In the genomic region with DNA sequence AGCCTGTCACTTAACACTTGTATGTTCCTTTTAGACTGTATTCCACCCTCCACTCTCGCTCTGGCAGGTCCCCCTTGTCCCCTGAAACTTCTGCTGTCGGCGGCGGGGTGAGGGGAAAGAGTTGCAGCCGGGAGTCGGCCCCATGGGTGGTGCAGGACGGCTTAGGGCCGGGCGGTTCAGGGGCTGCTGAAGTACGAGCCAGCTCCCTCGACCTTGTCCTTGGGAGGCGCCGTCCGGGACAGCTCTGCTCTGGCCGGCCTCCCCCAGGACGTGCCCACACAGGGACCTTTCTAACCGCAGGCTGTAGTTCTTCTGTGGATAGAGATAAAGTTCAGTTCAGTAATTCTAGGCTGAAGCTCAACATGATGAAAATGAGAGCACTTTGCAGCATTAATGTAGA, we compare ENCODE assay signal across 7 cellular contexts.
DNase-seq lines count a peak whose midpoint lies in the region; ATAC-seq, FAIRE-seq and TF ChIP-seq lines count a peak whose summit lies in the region.
"Not testable (repeated sequence)": the region's sequence is repeated elsewhere in the genome, so short reads cannot be mapped to it uniquely, and the experiment has no call there.

No MANE protein-coding gene starts in this region.

- not testable (repeated sequence) for H3K4me3 Mint-ChIP-seq in stimulated activated memory B cell treated with anti-CD40 and anti-IgM and Interleukin-4, amounts not matched to agents 10 μg/mL and 1 μg/mL and 100 μg/mL, for 72 hours

- H3K4me1 Mint-ChIP-seq in stimulated activated memory B cell treated with anti-CD40 and anti-IgM and Interleukin-4, amounts not matched to agents 10 μg/mL and 1 μg/mL and 100 μg/mL, for 72 hours = not testable (repeated sequence)

- H3K27me3 ChIP-seq in K562 (ENCODE audit: control insufficient read depth in 2 of 2, insufficient read depth in 2 of 2, low read length in 2 of 2); heart right ventricle; HepG2 (ENCODE audit: control insufficient read depth in 1 of 2, insufficient read depth in 2 of 2, low read length in 2 of 2); upper lobe of right lung: not testable (repeated sequence)

- POLR2A ChIA-PET in K562 (lab: Yijun Ruan, JAX); HepG2 (lab: Yijun Ruan, JAX): not testable (repeated sequence)

- H3K36me3 ChIP-seq in K562 (ENCODE audit: control insufficient read depth, insufficient read depth, low read length); HepG2 (replicated peaks in 1 of 2; ENCODE audit: control insufficient read depth in 1 of 2, insufficient read depth in 2 of 2, low read length in 2 of 2); upper lobe of right lung: not testable (repeated sequence)
- H3K36me3 ChIP-seq in heart right ventricle = peaks cover 0 to 23% (median 0%) of the 10 kb centered on the region in 9 donors

- no CpG with 5 or more reads among the region's 17 CpGs for WGBS in K562 (ENCODE audit: insufficient coverage, low coverage, missing lambda C conversion rate)
- WGBS in heart right ventricle, 2 donors = no CpG with 5 or more reads among the region's 17 CpGs
- no CpG with 5 or more reads among the region's 17 CpGs for WGBS in HepG2 (ENCODE audit: low lambda C conversion rate)

- not testable (repeated sequence) for H3K9ac ChIP-seq in K562 (ENCODE audit: insufficient read depth in 1 of 2, low read depth in 2 of 2, low read length in 2 of 2); HepG2 (ENCODE audit: insufficient read depth, low read depth, low read length)

- H3K4me2 ChIP-seq in K562 (ENCODE audit: insufficient read depth, low read length); HepG2 (ENCODE audit: low read depth, low read length): not testable (repeated sequence)

- intact Hi-C loops in K562 (cut with micrococcal nuclease); heart right ventricle (cut with DNase I); left ventricle myocardium superior (cut with micrococcal nuclease); HepG2 (cut with micrococcal nuclease; ENCODE audit: unreplicated experiment); upper lobe of right lung (cut with DNase I): not testable (repeated sequence)

- not testable (repeated sequence) for H3K27me3 Mint-ChIP-seq in stimulated activated memory B cell treated with anti-CD40 and anti-IgM and Interleukin-4, amounts not matched to agents 10 μg/mL and 1 μg/mL and 100 μg/mL, for 72 hours

- H2AFZ ChIP-seq in K562 (ENCODE audit: low read depth, low read length); HepG2 (ENCODE audit: low read length): not testable (repeated sequence)

- H3K79me2 ChIP-seq in K562 (ENCODE audit: control insufficient read depth, insufficient read depth, low read length); HepG2 (ENCODE audit: insufficient read depth, low read length): not testable (repeated sequence)

- peak; percentile 84 for FAIRE-seq in K562 (lab: Jason Lieb, UNC)
- FAIRE-seq in HepG2 (lab: Jason Lieb, UNC) = not testable (repeated sequence)

- DNase-seq in K562 (ENCODE audit: extremely low read depth in 1 of 4, low spot score in 3 of 4); heart right ventricle; left ventricle myocardium superior; HepG2 (ENCODE audit: low spot score); upper lobe of right lung: not testable (repeated sequence)

- H3K9me3 Mint-ChIP-seq in stimulated activated memory B cell treated with anti-CD40 and anti-IgM and Interleukin-4, amounts not matched to agents 10 μg/mL and 1 μg/mL and 100 μg/mL, for 72 hours = not testable (repeated sequence)

- not testable (repeated sequence) for TF ChIP-seq RAD21 in K562 (CRISPR knock-in tag; conservative IDR thresholded peaks at IDR 0.05 in 1 of 2, IDR thresholded peaks at IDR 0.05 in 1 of 2); HepG2 (CRISPR knock-in tag; IDR thresholded peaks at IDR 0.05)

- not testable (repeated sequence) for TF ChIP-seq CTCF in K562 (IDR thresholded peaks at IDR 0.05 in 2 of 3, conservative IDR thresholded peaks at IDR 0.05 in 1 of 3; ENCODE audit: insufficient read depth in 2 of 3, low read depth in 1 of 3, low read length in 3 of 3); heart right ventricle (IDR thresholded peaks at IDR 0.05); HepG2 (CRISPR knock-in tag; IDR thresholded peaks at IDR 0.05); upper lobe of right lung (IDR thresholded peaks at IDR 0.05)

- H4K20me1 ChIP-seq in K562 (replicated peaks; ENCODE audit: control insufficient read depth, insufficient read depth, low read length); HepG2 (ENCODE audit: insufficient read depth, low read length): not testable (repeated sequence)

- not testable (repeated sequence) for BruUV-seq in K562 (replicated peaks; lab: Mats Ljungman, UMichigan); HepG2 (replicated peaks; lab: Mats Ljungman, UMichigan)

- not testable (repeated sequence) for H3K27ac Mint-ChIP-seq in stimulated activated memory B cell treated with anti-CD40 and anti-IgM and Interleukin-4, amounts not matched to agents 10 μg/mL and 1 μg/mL and 100 μg/mL, for 72 hours

- CTCF ChIA-PET in K562 (lab: Yijun Ruan, JAX; ENCODE audit: low intra/inter-chr PET ratio); HepG2 (lab: Yijun Ruan, JAX; ENCODE audit: low intra/inter-chr PET ratio, low total read pairs): not testable (repeated sequence)

- H3K9me1 ChIP-seq in K562 (ENCODE audit: control insufficient read depth, insufficient read depth, low read length) = not testable (repeated sequence)

- not testable (repeated sequence) for TF ChIP-seq EP300 in K562 (IDR thresholded peaks at IDR 0.05; ENCODE audit: low read length); HepG2 (IDR thresholded peaks at IDR 0.05; ENCODE audit: low read depth in 2 of 2, low read length in 2 of 2); HepG2 (CRISPR knock-in tag; IDR thresholded peaks at IDR 0.05; ENCODE audit: borderline replicate concordance)

- H3K9me3 ChIP-seq in K562 (replicated peaks; ENCODE audit: control insufficient read depth, insufficient read depth, low read depth, low read length); heart right ventricle; HepG2 (ENCODE audit: low read length); upper lobe of right lung: not testable (repeated sequence)

- H3K4me1 ChIP-seq in K562 (replicated peaks in 1 of 2; ENCODE audit: control insufficient read depth in 2 of 2, insufficient read depth in 2 of 2, low read length in 2 of 2); heart right ventricle; HepG2 (ENCODE audit: insufficient read depth, low read length); upper lobe of right lung: not testable (repeated sequence)

- in situ Hi-C loops in K562 (cut with MboI); HepG2 (cut with HindIII; ENCODE audit: extremely low pct_ligation_motif_present, low pct_unique_long_range_greater_than_20kb): not testable (repeated sequence)

- not testable (repeated sequence) for TF ChIP-seq POLR2A in K562 (conservative IDR thresholded peaks at IDR 0.05); HepG2 (IDR thresholded peaks at IDR 0.05; ENCODE audit: insufficient read depth in 1 of 2, low read depth in 2 of 2, low read length in 2 of 2)

- H3K27ac ChIP-seq in K562 (ENCODE audit: extremely low read depth, low read depth, low read length); heart right ventricle; HepG2 (ENCODE audit: extremely low read length, insufficient read depth, low read length); upper lobe of right lung: not testable (repeated sequence)

- H3K4me3 ChIP-seq in K562; heart right ventricle; HepG2 (replicated peaks in 1 of 3; ENCODE audit: insufficient read depth in 1 of 3, low read depth in 2 of 3, low read length in 3 of 3); upper lobe of right lung: not testable (repeated sequence)

- ATAC-seq in SK-N-SH treated with all-trans-retinoic acid at 6 μM for 48 hours (peak; percentile 8; the same call in 1 of the 3 replicates), K562 (peak; percentile 84), heart right ventricle (peak in 5 of 8 donors; percentile 22 to 63 (median 41)), left ventricle myocardium superior (peak; percentile 32), HepG2 (peak; percentile 61), upper lobe of right lung (peak; percentile 25)
- peak; percentile 20 for ATAC-seq in stimulated activated memory B cell treated with anti-CD40 and anti-IgM and Interleukin-4, amounts not matched to agents 10 μg/mL and 1 μg/mL and 100 μg/mL, for 72 hours

- peaks cover 13% of the 10 kb centered on the region for H3K36me3 Mint-ChIP-seq in stimulated activated memory B cell treated with anti-CD40 and anti-IgM and Interleukin-4, amounts not matched to agents 10 μg/mL and 1 μg/mL and 100 μg/mL, for 72 hours

Comparison
In these comparisons a context has a peak if more than half of its experiments do, and no peak if none do; other contexts are left out.
1. ATAC-seq: peak in every context shown above with its lines; median percentile 84 in K562; 61 in HepG2; 41 in heart right ventricle; 32 in left ventricle myocardium superior; 25 in upper lobe of right lung; 20 in stimulated activated memory B cell treated with anti-CD40 and anti-IgM and Interleukin-4, amounts not matched to agents 10 μg/mL and 1 μg/mL and 100 μg/mL, for 72 hours; 8 in SK-N-SH treated with all-trans-retinoic acid at 6 μM for 48 hours.